1 cellular context compared by ENCODE assay signal in the genomic region with DNA sequence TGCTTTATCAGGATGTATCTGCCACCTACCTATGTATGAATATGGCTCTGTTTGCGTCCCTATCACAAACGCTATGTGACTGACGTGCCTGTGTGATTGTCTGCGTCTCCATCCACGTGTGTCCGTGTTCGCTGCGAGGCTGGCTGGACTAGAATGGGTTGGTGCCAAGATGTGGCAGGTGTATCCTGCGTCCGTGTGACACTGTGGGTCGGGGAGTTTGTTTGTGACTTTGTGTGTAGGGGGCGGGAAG.
TF ChIP-seq lines count a peak whose summit lies in the region.

No MANE protein-coding gene starts in this region.

TF ChIP-seq in K562, 482 proteins besides CTCF, POLR2A, EP300 and RAD21 (continued from another document and continues in another):
- no peak for TF ChIP-seq CBX1 (IDR thresholded peaks at IDR 0.05; ENCODE audit: low read depth)
- no peak for TF ChIP-seq ETS2 (tag; IDR thresholded peaks at IDR 0.05; ENCODE audit: borderline replicate concordance, poor library complexity, severe bottlenecking)
- TF ChIP-seq CREB1 (IDR thresholded peaks at IDR 0.05), result no peak
- no peak for TF ChIP-seq CREB1 (CRISPR knock-in tag; IDR thresholded peaks at IDR 0.05)
- TF ChIP-seq NFE2 (IDR thresholded peaks at IDR 0.05; ENCODE audit: low read depth), result no peak
- TF ChIP-seq SMAD4 (CRISPR knock-in tag; conservative IDR thresholded peaks at IDR 0.05), result no peak
- no peak for TF ChIP-seq L3MBTL2 (IDR thresholded peaks at IDR 0.05)
- TF ChIP-seq CHAMP1 (IDR thresholded peaks at IDR 0.05), result no peak
- no peak for TF ChIP-seq ZNF695 (CRISPR knock-in tag; IDR thresholded peaks at IDR 0.05)
- TF ChIP-seq DPF2 (IDR thresholded peaks at IDR 0.05), result no peak
- TF ChIP-seq PML (IDR thresholded peaks at IDR 0.05; ENCODE audit: low read length), result no peak
- TF ChIP-seq PHB2 (IDR thresholded peaks at IDR 0.05; ENCODE audit: low read depth), result no peak
- TF ChIP-seq SP1 (CRISPR knock-in tag; IDR thresholded peaks at IDR 0.05), result no peak
- no peak for TF ChIP-seq SIN3A (IDR thresholded peaks at IDR 0.05; ENCODE audit: borderline replicate concordance in 2 of 2, control insufficient read depth in 1 of 2, low read depth in 2 of 2, low read length in 2 of 2)
- no peak for TF ChIP-seq ZNF316 (IDR thresholded peaks at IDR 0.05)
- TF ChIP-seq BRD4 (IDR thresholded peaks at IDR 0.05), result no peak
- TF ChIP-seq, protein P1, sequence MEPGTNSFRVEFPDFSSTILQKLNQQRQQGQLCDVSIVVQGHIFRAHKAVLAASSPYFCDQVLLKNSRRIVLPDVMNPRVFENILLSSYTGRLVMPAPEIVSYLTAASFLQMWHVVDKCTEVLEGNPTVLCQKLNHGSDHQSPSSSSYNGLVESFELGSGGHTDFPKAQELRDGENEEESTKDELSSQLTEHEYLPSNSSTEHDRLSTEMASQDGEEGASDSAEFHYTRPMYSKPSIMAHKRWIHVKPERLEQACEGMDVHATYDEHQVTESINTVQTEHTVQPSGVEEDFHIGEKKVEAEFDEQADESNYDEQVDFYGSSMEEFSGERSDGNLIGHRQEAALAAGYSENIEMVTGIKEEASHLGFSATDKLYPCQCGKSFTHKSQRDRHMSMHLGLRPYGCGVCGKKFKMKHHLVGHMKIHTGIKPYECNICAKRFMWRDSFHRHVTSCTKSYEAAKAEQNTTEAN (CRISPR knock-in tag; IDR thresholded peaks at IDR 0.05), result no peak
- TF ChIP-seq ZNF408 (CRISPR knock-in tag; IDR thresholded peaks at IDR 0.05; ENCODE audit: low read depth), result no peak
- TF ChIP-seq EGR1 (conservative IDR thresholded peaks at IDR 0.05), result no peak
- no peak for TF ChIP-seq XRCC5 (IDR thresholded peaks at IDR 0.05; ENCODE audit: low read depth, low read length)
- no peak for TF ChIP-seq NR3C1 (CRISPR knock-in tag; IDR thresholded peaks at IDR 0.05)
- TF ChIP-seq ZNF830 (CRISPR knock-in tag; IDR thresholded peaks at IDR 0.05), result no peak
- TF ChIP-seq RBM34 (IDR thresholded peaks at IDR 0.05; ENCODE audit: borderline replicate concordance, insufficient read depth, low read length), result no peak
- TF ChIP-seq CBX8 (IDR thresholded peaks at IDR 0.05; ENCODE audit: borderline replicate concordance, extremely low read depth, low read depth, low read length, poor library complexity, severe bottlenecking), result no peak
- TF ChIP-seq TRIM25 (IDR thresholded peaks at IDR 0.05; ENCODE audit: borderline replicate concordance), result no peak
- no peak for TF ChIP-seq TFAM (CRISPR knock-in tag; conservative IDR thresholded peaks at IDR 0.05)
- TF ChIP-seq ZNF717 (CRISPR knock-in tag; IDR thresholded peaks at IDR 0.05), result 0 out of 2 replicates have a peak, but pooled peaks have one; percentile 54
- 0 out of 4 replicates have a peak, but pooled peaks of 1 of the 2 experiments have one; percentile 35 for TF ChIP-seq FOXK2 (conservative IDR thresholded peaks at IDR 0.05 in 1 of 2, IDR thresholded peaks at IDR 0.05 in 1 of 2; ENCODE audit: low read depth in 2 of 2)
- TF ChIP-seq KLF6 (CRISPR knock-in tag; IDR thresholded peaks at IDR 0.05; ENCODE audit: borderline replicate concordance), result no peak
- no peak for TF ChIP-seq PTBP1 (IDR thresholded peaks at IDR 0.05; ENCODE audit: low read depth, low read length)
- TF ChIP-seq MEF2A (IDR thresholded peaks at IDR 0.05; ENCODE audit: control insufficient read depth, low read depth, low read length), result no peak
- no peak for TF ChIP-seq ARID4B (CRISPR knock-in tag; IDR thresholded peaks at IDR 0.05)
- no peak for TF ChIP-seq ZNF224 (CRISPR knock-in tag; IDR thresholded peaks at IDR 0.05)
- no peak for TF ChIP-seq RBM14 (IDR thresholded peaks at IDR 0.05; ENCODE audit: borderline replicate concordance, insufficient read depth, low read depth, low read length)
- TF ChIP-seq NUFIP1 (IDR thresholded peaks at IDR 0.05; ENCODE audit: partially characterized antibody), result no peak
- TF ChIP-seq TAF7 (tag; IDR thresholded peaks at IDR 0.05), result no peak
- no peak for TF ChIP-seq ZNF184 (CRISPR knock-in tag; IDR thresholded peaks at IDR 0.05)
- no peak for TF ChIP-seq NCOR1 (IDR thresholded peaks at IDR 0.05)
- TF ChIP-seq SRF (CRISPR knock-in tag; IDR thresholded peaks at IDR 0.05), result no peak
- no peak for TF ChIP-seq BRCA1 (IDR thresholded peaks at IDR 0.05)
- no peak for TF ChIP-seq BRCA1 (CRISPR knock-in tag; IDR thresholded peaks at IDR 0.05)
- TF ChIP-seq PBX2 (CRISPR knock-in tag; IDR thresholded peaks at IDR 0.05; ENCODE audit: low read depth), result no peak
- no peak; the same call in 1 of the 2 replicates for TF ChIP-seq PBX2 (tag; conservative IDR thresholded peaks at IDR 0.05; ENCODE audit: low read depth)
- TF ChIP-seq, protein P2, sequence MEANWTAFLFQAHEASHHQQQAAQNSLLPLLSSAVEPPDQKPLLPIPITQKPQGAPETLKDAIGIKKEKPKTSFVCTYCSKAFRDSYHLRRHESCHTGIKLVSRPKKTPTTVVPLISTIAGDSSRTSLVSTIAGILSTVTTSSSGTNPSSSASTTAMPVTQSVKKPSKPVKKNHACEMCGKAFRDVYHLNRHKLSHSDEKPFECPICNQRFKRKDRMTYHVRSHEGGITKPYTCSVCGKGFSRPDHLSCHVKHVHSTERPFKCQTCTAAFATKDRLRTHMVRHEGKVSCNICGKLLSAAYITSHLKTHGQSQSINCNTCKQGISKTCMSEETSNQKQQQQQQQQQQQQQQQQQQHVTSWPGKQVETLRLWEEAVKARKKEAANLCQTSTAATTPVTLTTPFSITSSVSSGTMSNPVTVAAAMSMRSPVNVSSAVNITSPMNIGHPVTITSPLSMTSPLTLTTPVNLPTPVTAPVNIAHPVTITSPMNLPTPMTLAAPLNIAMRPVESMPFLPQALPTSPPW (CRISPR knock-in tag; IDR thresholded peaks at IDR 0.05), result no peak
- TF ChIP-seq HDGF (IDR thresholded peaks at IDR 0.05), result peak; percentile 92
- TF ChIP-seq CEBPG (CRISPR knock-in tag; IDR thresholded peaks at IDR 0.05), result no peak
- no peak for TF ChIP-seq CEBPG (tag; conservative IDR thresholded peaks at IDR 0.05 in 1 of 2, IDR thresholded peaks at IDR 0.05 in 1 of 2)
- TF ChIP-seq, protein P3, sequence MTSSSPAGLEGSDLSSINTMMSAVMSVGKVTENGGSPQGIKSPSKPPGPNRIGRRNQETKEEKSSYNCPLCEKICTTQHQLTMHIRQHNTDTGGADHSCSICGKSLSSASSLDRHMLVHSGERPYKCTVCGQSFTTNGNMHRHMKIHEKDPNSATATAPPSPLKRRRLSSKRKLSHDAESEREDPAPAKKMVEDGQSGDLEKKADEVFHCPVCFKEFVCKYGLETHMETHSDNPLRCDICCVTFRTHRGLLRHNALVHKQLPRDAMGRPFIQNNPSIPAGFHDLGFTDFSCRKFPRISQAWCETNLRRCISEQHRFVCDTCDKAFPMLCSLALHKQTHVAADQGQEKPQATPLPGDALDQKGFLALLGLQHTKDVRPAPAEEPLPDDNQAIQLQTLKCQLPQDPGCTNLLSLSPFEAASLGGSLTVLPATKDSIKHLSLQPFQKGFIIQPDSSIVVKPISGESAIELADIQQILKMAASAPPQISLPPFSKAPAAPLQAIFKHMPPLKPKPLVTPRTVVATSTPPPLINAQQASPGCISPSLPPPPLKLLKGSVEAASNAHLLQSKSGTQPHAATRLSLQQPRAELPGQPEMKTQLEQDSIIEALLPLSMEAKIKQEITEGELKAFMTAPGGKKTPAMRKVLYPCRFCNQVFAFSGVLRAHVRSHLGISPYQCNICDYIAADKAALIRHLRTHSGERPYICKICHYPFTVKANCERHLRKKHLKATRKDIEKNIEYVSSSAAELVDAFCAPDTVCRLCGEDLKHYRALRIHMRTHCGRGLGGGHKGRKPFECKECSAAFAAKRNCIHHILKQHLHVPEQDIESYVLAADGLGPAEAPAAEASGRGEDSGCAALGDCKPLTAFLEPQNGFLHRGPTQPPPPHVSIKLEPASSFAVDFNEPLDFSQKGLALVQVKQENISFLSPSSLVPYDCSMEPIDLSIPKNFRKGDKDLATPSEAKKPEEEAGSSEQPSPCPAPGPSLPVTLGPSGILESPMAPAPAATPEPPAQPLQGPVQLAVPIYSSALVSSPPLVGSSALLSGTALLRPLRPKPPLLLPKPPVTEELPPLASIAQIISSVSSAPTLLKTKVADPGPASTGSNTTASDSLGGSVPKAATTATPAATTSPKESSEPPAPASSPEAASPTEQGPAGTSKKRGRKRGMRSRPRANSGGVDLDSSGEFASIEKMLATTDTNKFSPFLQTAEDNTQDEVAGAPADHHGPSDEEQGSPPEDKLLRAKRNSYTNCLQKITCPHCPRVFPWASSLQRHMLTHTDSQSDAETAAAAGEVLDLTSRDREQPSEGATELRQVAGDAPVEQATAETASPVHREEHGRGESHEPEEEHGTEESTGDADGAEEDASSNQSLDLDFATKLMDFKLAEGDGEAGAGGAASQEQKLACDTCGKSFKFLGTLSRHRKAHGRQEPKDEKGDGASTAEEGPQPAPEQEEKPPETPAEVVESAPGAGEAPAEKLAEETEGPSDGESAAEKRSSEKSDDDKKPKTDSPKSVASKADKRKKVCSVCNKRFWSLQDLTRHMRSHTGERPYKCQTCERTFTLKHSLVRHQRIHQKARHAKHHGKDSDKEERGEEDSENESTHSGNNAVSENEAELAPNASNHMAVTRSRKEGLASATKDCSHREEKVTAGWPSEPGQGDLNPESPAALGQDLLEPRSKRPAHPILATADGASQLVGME (CRISPR knock-in tag; IDR thresholded peaks at IDR 0.05), result no peak
- TF ChIP-seq PHF8 (IDR thresholded peaks at IDR 0.05; ENCODE audit: borderline replicate concordance, low read length), result no peak
